In genomic region chr6:87419266-87419665, GRCh38 we compare ENCODE assay signal across 3 cellular contexts.
"Had no signal": no experiment of that assay in that cellular context is flagged by ENCODE, and none has a peak within 500 bp of the region (broad histone marks: within the 10 kb centered on the region; RNA-seq: fewer than 3 reads in every experiment).

No MANE protein-coding gene starts in this region.

- DNase-seq: GDM1, GF-D8 had no signal

- ATAC-seq: GM12878 had no signal
